Comparison of ENCODE assay signal across 18 cellular contexts in genomic region chr16:65634833-65635232, GRCh38.
A peak's percentile ranks its signal among the peaks of the same experiment; 100 is the strongest.
DNase-seq lines count a peak whose midpoint lies in the region; ATAC-seq, FAIRE-seq and TF ChIP-seq lines count a peak whose summit lies in the region.
"Had no signal": no experiment of that assay in that cellular context is flagged by ENCODE, and none has a peak within 500 bp of the region (broad histone marks: within the 10 kb centered on the region; RNA-seq: fewer than 3 reads in every experiment).

No MANE protein-coding gene starts in this region.

- intact Hi-C loops in pancreas (cut with DNase I) = no loop called here

- FAIRE-seq in RCC 7860 (lab: Jason Lieb, UNC) (peak; percentile 84), endometrium (lab: Jason Lieb, UNC) (peak; percentile 72), pancreas (lab: Jason Lieb, UNC) (peak; percentile 67)
- FAIRE-seq: A549, GM12878, H54, K562 had no signal

- POLR2A ChIA-PET in GM10248 (lab: Yijun Ruan, JAX) = no interaction called here

- no peaks in the 10 kb centered on the region for H3K9me3 ChIP-seq in pancreas
- H3K9me3 ChIP-seq: A549 had no signal

- 73 to 82% methylated on average over 1 of the region's 1 CpG for WGBS in pancreas, 2 donors

- H3K27ac ChIP-seq in pancreas = no peak overlapping the region
- H3K27ac ChIP-seq: A549 had no signal

- no peak for TF ChIP-seq CTCF in pancreas (IDR thresholded peaks at IDR 0.05)
- TF ChIP-seq CTCF in GM10248 (IDR thresholded peaks at IDR 0.05; ENCODE audit: control extremely low read depth, extremely low read depth, low read depth, missing control alignments) = no peak

- no peaks in the 10 kb centered on the region for H3K36me3 ChIP-seq in pancreas

- ATAC-seq in pancreas (no peak), GM21825 (IDR thresholded peaks at IDR 0.05; ENCODE audit: unreplicated experiment) (no peak)
- ATAC-seq: A549, GM12878, GM23338, K562 had no signal

- H3K4me1 ChIP-seq in pancreas = no peaks in the 10 kb centered on the region
- H3K4me1 ChIP-seq: A549 had no signal

- no peak for DNase-seq in RCC 7860 (ENCODE audit: low spot score)
- DNase-seq in pancreas = no peak
- DNase-seq in GM10248 (ENCODE audit: extremely low spot score) = no peak
- DNase-seq in HT-29 (ENCODE audit: low spot score) = no peak
- DNase-seq in NCI-H187 treated with DMSO at 0.1 percent for 48 hours (lab: John Stamatoyannopoulos, UW) = no peak
- DNase-seq: AML-193; CD4-positive, alpha-beta memory T cell; DMS153; DMS79; GF-D8; HCEC 1CT had no signal

- no peaks in the 10 kb centered on the region for H3K27me3 ChIP-seq in pancreas

- CTCF ChIA-PET in GM10248 (lab: Yijun Ruan, JAX) = no interaction called here

- H3K4me3 ChIP-seq in pancreas = no peak overlapping the region
- H3K4me3 ChIP-seq: A549, GM12878, GM23338, K562 had no signal
